8 cellular contexts compared by ENCODE assay signal in genomic region chr22:22120160-22120559, GRCh38.
"Had no signal": no experiment of that assay in that cellular context is flagged by ENCODE, and none has a peak within 500 bp of the region (broad histone marks: within the 10 kb centered on the region; RNA-seq: fewer than 3 reads in every experiment).

No MANE protein-coding gene starts in this region.

- H3K4me2 ChIP-seq: KMS-11 had no signal

- H3K9ac ChIP-seq: KMS-11 had no signal

- H3K36me3 Mint-ChIP-seq: IgD-negative memory B cell had no signal

- ATAC-seq: HepG2 had no signal

- FAIRE-seq: HepG2, HTR-8/SVneo had no signal

- DNase-seq: IMR-90, KBM-7, KG1 had no signal

- H3K27me3 Mint-ChIP-seq: IgD-negative memory B cell had no signal

- H3K27ac ChIP-seq: HL-60, KMS-11 had no signal

- H3K9me3 Mint-ChIP-seq: IgD-negative memory B cell had no signal
